8 cellular contexts compared by ENCODE assay signal in genomic region chr16:74606521-74607309, GRCh38. TPM values are rescaled to one million over a fixed set of nuclear protein-coding genes. Genes with fewer than 3 reads are reported as not detected.
A peak's percentile ranks its signal among the peaks of the same experiment; 100 is the strongest.
DNase-seq lines count a peak whose midpoint lies in the region; ATAC-seq and TF ChIP-seq lines count a peak whose summit lies in the region.

TSS of gene GLG1 (minus strand) at chr16:74607114. CDS start at chr16:74607094, 20 bp downstream.

- H3K36me3 ChIP-seq in duodenal mucosa (ENCODE audit: control insufficient read depth in 1 of 2, insufficient read depth in 2 of 2, low read length in 2 of 2) (no peaks in the 10 kb centered on the region), lower lobe of right lung (no peaks in the 10 kb centered on the region)

- H3K4me1 ChIP-seq in duodenal mucosa (ENCODE audit: control insufficient read depth in 1 of 2, insufficient read depth in 2 of 2, low read length in 2 of 2) (peaks cover 25 to 36% of the 10 kb centered on the region in 2 donors), lower lobe of right lung (peaks cover 41% of the 10 kb centered on the region)

- H3K4me3 Mint-ChIP-seq in activated CD8-positive, alpha-beta T cell treated with anti-CD3 and anti-CD28 coated beads for 36 hours = peak within 1 kb of the TSS; percentile 98

- intact Hi-C loops in activated CD8-positive, alpha-beta T cell treated with anti-CD3 and anti-CD28 coated beads for 36 hours (cut with micrococcal nuclease) = loop anchor here (10.0 kb wide), 1 partner anchor 102 kb away; no protein-coding TSS in a partner anchor
- intact Hi-C loops in lower lobe of right lung (cut with DNase I) = no loop called here

- H3K27ac ChIP-seq in duodenal mucosa (ENCODE audit: low read depth, low read length) = peak within 1 kb of the TSS; percentile 93
- H3K27ac ChIP-seq in lower lobe of right lung = peak within 1 kb of the TSS; percentile 98

- CTCF ChIA-PET in activated CD8-positive, alpha-beta T cell treated with anti-CD3 and anti-CD28 coated beads for 36 hours (lab: Charles Lee) = interaction anchor here (0.9 to 1.7 kb wide), 5 partner anchors 19 to 94 kb away, joined by 3 to 4 read pairs (median 3); partner anchors contain the start of gene MLKL

- ATAC-seq in GM19328 (IDR thresholded peaks at IDR 0.05; ENCODE audit: unreplicated experiment) (peak; percentile 94), HG03469 (IDR thresholded peaks at IDR 0.05; ENCODE audit: unreplicated experiment) (peak; percentile 89), lower lobe of right lung (peak; percentile 99 to 100)
- ATAC-seq in activated CD8-positive, alpha-beta T cell treated with anti-CD3 and anti-CD28 coated beads for 36 hours = peak; percentile 96

- H3K4me1 Mint-ChIP-seq in activated CD8-positive, alpha-beta T cell treated with anti-CD3 and anti-CD28 coated beads for 36 hours (ENCODE audit: low read depth) = peaks cover 48% of the 10 kb centered on the region

- H3K9me3 ChIP-seq in duodenal mucosa (ENCODE audit: control insufficient read depth in 1 of 2, low read length in 2 of 2) (no peaks in the 10 kb centered on the region), lower lobe of right lung (no peaks in the 10 kb centered on the region)

- POLR2A ChIA-PET in activated CD8-positive, alpha-beta T cell treated with anti-CD3 and anti-CD28 coated beads for 36 hours (lab: Charles Lee) = interaction anchor here (0.8 to 2.0 kb wide), 8 partner anchors 16 to 141 kb away, joined by 3 to 9 read pairs (median 4); partner anchors contain the start of gene RFWD3

- peak within 1 kb of the TSS; percentile 84 to 93 for H3K9ac ChIP-seq in duodenal mucosa (ENCODE audit: low read depth in 1 of 2, low read length in 2 of 2)

- H3K27me3 ChIP-seq in duodenal mucosa (ENCODE audit: control insufficient read depth in 1 of 2, insufficient read depth in 2 of 2, low read length in 2 of 2) (no peaks in the 10 kb centered on the region), lower lobe of right lung (ENCODE audit: low read depth) (no peaks in the 10 kb centered on the region)

- H3K27me3 Mint-ChIP-seq in activated CD8-positive, alpha-beta T cell treated with anti-CD3 and anti-CD28 coated beads for 36 hours = no peaks in the 10 kb centered on the region

- DNase-seq in C1 segment of cervical spinal cord (lab: John Stamatoyannopoulos, UW) (peak; percentile 17 to 90 (median 81)), NCI-H82 (lab: John Stamatoyannopoulos, UW) (peak; percentile 91), lower lobe of right lung (peak; percentile 95)
- peak; percentile 93 for DNase-seq in activated CD8-positive, alpha-beta T cell treated with anti-CD3 and anti-CD28 coated beads for 36 hours
- DNase-seq in stimulated activated CD4-positive, alpha-beta T cell treated with anti-CD3 and anti-CD28 coated beads, TNF-alpha, amount 100 ng/mL, for 1 hour (ENCODE audit: low read depth in 3 of 3, low spot score in 1 of 3) = peak; percentile 70 to 88 (median 80)

- H3K9me3 Mint-ChIP-seq in activated CD8-positive, alpha-beta T cell treated with anti-CD3 and anti-CD28 coated beads for 36 hours = no peaks in the 10 kb centered on the region

- H3K36me3 Mint-ChIP-seq in activated CD8-positive, alpha-beta T cell treated with anti-CD3 and anti-CD28 coated beads for 36 hours (ENCODE audit: low read depth) = peaks cover 16% of the 10 kb centered on the region

- TF ChIP-seq CTCF in activated CD8-positive, alpha-beta T cell treated with anti-CD3 and anti-CD28 coated beads for 36 hours (IDR thresholded peaks at IDR 0.05) = no peak
- no peak for TF ChIP-seq CTCF in lower lobe of right lung (IDR thresholded peaks at IDR 0.05)

- peak within 1 kb of the TSS; percentile 91 for H3K27ac Mint-ChIP-seq in activated CD8-positive, alpha-beta T cell treated with anti-CD3 and anti-CD28 coated beads for 36 hours

- peak within 1 kb of the TSS; percentile 97 to 99 for H3K4me3 ChIP-seq in duodenal mucosa (ENCODE audit: low read depth in 1 of 2, low read length in 2 of 2)
- H3K4me3 ChIP-seq in lower lobe of right lung = peak within 1 kb of the TSS; percentile 100

RNA-seq across cellular contexts. Expression of gene GLG1, which starts in this region (rescaled TPM):
- 10 to 100 TPM; 70.0 to 74.9 TPM for total RNA-seq in activated CD8-positive, alpha-beta T cell treated with anti-CD3 and anti-CD28 coated beads for 36 hours
- 110 TPM for total RNA-seq in lower lobe of right lung

Comparison
In these comparisons a context has a peak if more than half of its experiments do, and no peak if none do; other contexts are left out.
1. Peak in every context shown above with its lines: DNase-seq, ATAC-seq, H3K4me3 ChIP-seq and H3K27ac ChIP-seq.